Comparison of ENCODE assay signal across 8 cellular contexts in genomic region chr4:26061248-26061986, GRCh38.
DNase-seq lines count a peak whose midpoint lies in the region; ATAC-seq and TF ChIP-seq lines count a peak whose summit lies in the region.

No MANE protein-coding gene starts in this region.

- ATAC-seq in HG03103 (IDR thresholded peaks at IDR 0.05; ENCODE audit: low read depth, unreplicated experiment) = peak; percentile 74

- H3K4me2 ChIP-seq in fibroblast of lung (ENCODE audit: extremely low read depth, insufficient read depth, low read length) = no peak overlapping the region
- H3K4me2 ChIP-seq in smooth muscle cell = no peak overlapping the region

- no peak overlapping the region for H3K27ac ChIP-seq in fibroblast of lung (ENCODE audit: insufficient read depth, low read length)
- H3K27ac ChIP-seq in smooth muscle cell (ENCODE audit: low read depth) = no peak overlapping the region

- no peaks in the 10 kb centered on the region for H4K20me1 ChIP-seq in fibroblast of lung (ENCODE audit: control insufficient read depth, extremely low read depth, insufficient read depth, low read length)
- H4K20me1 ChIP-seq in smooth muscle cell (ENCODE audit: low read depth) = no peaks in the 10 kb centered on the region

- 71% methylated on average over 7 of the region's 7 CpGs for WGBS in smooth muscle cell (ENCODE audit: low lambda C conversion rate)

- intact Hi-C loops in posterior cingulate gyrus (cut with DNase I) = no loop called here

- H3K4me3 ChIP-seq in fibroblast of lung (replicated peaks in 1 of 4; ENCODE audit: control extremely low read depth in 1 of 4, insufficient read depth in 1 of 4, low read depth in 3 of 4, low read length in 4 of 4) (no peak overlapping the region), smooth muscle cell (no peak overlapping the region)

- TF ChIP-seq CTCF in fibroblast of lung (conservative IDR thresholded peaks at IDR 0.05 in 1 of 2, IDR thresholded peaks at IDR 0.05 in 1 of 2; ENCODE audit: low read depth in 1 of 2, low read length in 2 of 2) (peak; percentile 17 to 48), smooth muscle cell (IDR thresholded peaks at IDR 0.05; ENCODE audit: borderline replicate concordance, insufficient read depth, poor library complexity, severe bottlenecking) (peak; percentile 49)

- H2AFZ ChIP-seq in fibroblast of lung (ENCODE audit: low read length) (no peak overlapping the region), smooth muscle cell (ENCODE audit: low read depth) (no peak overlapping the region)

- H3K79me2 ChIP-seq in fibroblast of lung (ENCODE audit: control insufficient read depth, insufficient read depth, low read length) (no peaks in the 10 kb centered on the region), smooth muscle cell (ENCODE audit: low read depth) (no peaks in the 10 kb centered on the region)

- peak; percentile 32 for DNase-seq in activated naive CD4-positive, alpha-beta T cell treated with Interleukin-2 at 50 U/mL for 16 hours
- DNase-seq in activated naive CD4-positive, alpha-beta T cell treated with anti-CD3 and anti-CD28 coated beads, Interleukin-2, amount 50 U/mL, for 16 hours = no peak
- DNase-seq in SHP77 treated with DMSO at 0.1 percent for 48 hours (lab: John Stamatoyannopoulos, UW) = peak; percentile 15
- DNase-seq in fibroblast of lung (ENCODE audit: low read depth in 2 of 2) = peak; percentile 40 to 52
- DNase-seq in smooth muscle cell (lab: John Stamatoyannopoulos, UW; ENCODE audit: unreplicated experiment) = no peak
- DNase-seq in HPDE6-E6E7 (ENCODE audit: extremely low spot score) = no peak
- DNase-seq in posterior cingulate gyrus = no peak

- H3K4me1 ChIP-seq in fibroblast of lung (ENCODE audit: control insufficient read depth, extremely low read depth, insufficient read depth, low read length) = peaks cover 4% of the 10 kb centered on the region
- H3K4me1 ChIP-seq in smooth muscle cell (ENCODE audit: low read depth) = no peaks in the 10 kb centered on the region

- H3K27me3 ChIP-seq in fibroblast of lung (ENCODE audit: control insufficient read depth, insufficient read depth, low read length) = no peaks in the 10 kb centered on the region
- no peaks in the 10 kb centered on the region for H3K27me3 ChIP-seq in smooth muscle cell (ENCODE audit: low read depth)

- H3K36me3 ChIP-seq in fibroblast of lung (ENCODE audit: control insufficient read depth, insufficient read depth, low read length) (no peaks in the 10 kb centered on the region), smooth muscle cell (ENCODE audit: low read depth) (no peaks in the 10 kb centered on the region)

- H3K9ac ChIP-seq in fibroblast of lung (ENCODE audit: insufficient read depth, low read length) (no peak overlapping the region), smooth muscle cell (ENCODE audit: low read depth) (no peak overlapping the region)

- no peaks in the 10 kb centered on the region for H3F3A ChIP-seq in smooth muscle cell (ENCODE audit: low read depth)

- no peaks in the 10 kb centered on the region for H3K9me3 ChIP-seq in fibroblast of lung (ENCODE audit: control insufficient read depth, insufficient read depth, low read depth, low read length)
- H3K9me3 ChIP-seq in smooth muscle cell (replicated peaks; ENCODE audit: low read depth) = no peaks in the 10 kb centered on the region

Comparison
In these comparisons a context has a peak if more than half of its experiments do, and no peak if none do; other contexts are left out.
1. DNase-seq: peak in activated naive CD4-positive, alpha-beta T cell treated with Interleukin-2 at 50 U/mL for 16 hours (single experiment), SHP77 treated with DMSO at 0.1 percent for 48 hours (single experiment) and fibroblast of lung (2 of 2); none in activated naive CD4-positive, alpha-beta T cell treated with anti-CD3 and anti-CD28 coated beads, Interleukin-2, amount 50 U/mL, for 16 hours (single experiment), smooth muscle cell (single experiment), HPDE6-E6E7 (single experiment) and posterior cingulate gyrus (0 of 10).